In genomic region chr12:49018282-49019119, GRCh38 we compare ENCODE assay signal across 8 cellular contexts. TPM values are rescaled to one million over a fixed set of nuclear protein-coding genes. Genes with fewer than 3 reads are reported as not detected.
DNase-seq lines count a peak whose midpoint lies in the region; ATAC-seq, FAIRE-seq and TF ChIP-seq lines count a peak whose summit lies in the region.

Gene PRKAG1, minus strand, starts transcription at chr12:49018776. Its CDS starts 36 bp downstream, at chr12:49018740.

- H3K27ac ChIP-seq in astrocyte (ENCODE audit: low read depth, low read length) = peak within 1 kb of the TSS; percentile 96

- ATAC-seq in HG02981 (IDR thresholded peaks at IDR 0.05; ENCODE audit: unreplicated experiment) = peak; percentile 82

- FAIRE-seq in GM18507 (lab: Jason Lieb, UNC) = peak; percentile 95
- FAIRE-seq in astrocyte (lab: Jason Lieb, UNC) = no peak

- H3K4me3 ChIP-seq in astrocyte (ENCODE audit: insufficient read depth, low read depth, low read length) = peak within 1 kb of the TSS; percentile 98

- H3K4me2 ChIP-seq in astrocyte (ENCODE audit: low read length) = peak within 1 kb of the TSS; percentile 91

- H3K9me3 ChIP-seq in astrocyte (ENCODE audit: insufficient read depth, low read depth, low read length) = no peaks in the 10 kb centered on the region

- peaks cover 32% of the 10 kb centered on the region for H3K79me2 ChIP-seq in astrocyte (ENCODE audit: insufficient read depth, low read length)

- peaks cover 13% of the 10 kb centered on the region for H3K4me1 ChIP-seq in astrocyte (ENCODE audit: insufficient read depth, low read length)

- peaks cover 16% of the 10 kb centered on the region for H3K36me3 ChIP-seq in astrocyte (ENCODE audit: insufficient read depth, low read length)

- H4K20me1 ChIP-seq in astrocyte (ENCODE audit: insufficient read depth, low read length) = peaks cover 14% of the 10 kb centered on the region

- peaks cover 11% of the 10 kb centered on the region for H3K36me3 Mint-ChIP-seq in astrocyte (ENCODE audit: low read depth, unreplicated experiment)

- no peaks in the 10 kb centered on the region for H3K27me3 ChIP-seq in astrocyte (ENCODE audit: insufficient read depth, low read length)

- H3K9ac ChIP-seq in astrocyte (ENCODE audit: low read length) = peak within 1 kb of the TSS; percentile 98

- H3K4me3 Mint-ChIP-seq in astrocyte (ENCODE audit: unreplicated experiment) = peak within 1 kb of the TSS; percentile 94

- peak; percentile 7 for TF ChIP-seq CTCF in astrocyte (IDR thresholded peaks at IDR 0.05; ENCODE audit: insufficient read depth, low read depth, low read length)

- peak within 1 kb of the TSS; percentile 68 for H2AFZ ChIP-seq in astrocyte (ENCODE audit: low read depth, low read length)

- peak; percentile 99 for DNase-seq in GM18507 (ENCODE audit: extremely low spot score, insufficient read length, low read depth)
- peak; percentile 93 for DNase-seq in NCI-H2029 (lab: John Stamatoyannopoulos, UW)
- DNase-seq in T-helper 22 cell (ENCODE audit: low read depth) = peak; percentile 96
- DNase-seq in astrocyte (ENCODE audit: low read depth) = peak; percentile 91
- DNase-seq in hepatic stellate cell (ENCODE audit: low spot score) = peak; percentile 99
- peak; percentile 90 for DNase-seq in renal cortical epithelial cell (ENCODE audit: low read depth)
- no peak for DNase-seq in cortex of kidney (lab: John Stamatoyannopoulos, UW)

- no peaks in the 10 kb centered on the region for H3K27me3 Mint-ChIP-seq in astrocyte (ENCODE audit: low read depth, unreplicated experiment)

- no peaks in the 10 kb centered on the region for H3K9me3 Mint-ChIP-seq in astrocyte (ENCODE audit: unreplicated experiment)

- peaks cover 19% of the 10 kb centered on the region for H3K4me1 Mint-ChIP-seq in astrocyte (ENCODE audit: low read depth, unreplicated experiment)

- H3K27ac Mint-ChIP-seq in astrocyte (ENCODE audit: unreplicated experiment) = peak within 1 kb of the TSS; percentile 98

RNA-seq across cellular contexts. Expression of gene PRKAG1, which starts in this region (rescaled TPM):
- total RNA-seq in astrocyte (47.1 and 49.6 TPM in 2 replicates), renal cortical epithelial cell (63.0 and 86.1 TPM in 2 replicates)
